Comparison of ENCODE assay signal across 8 cellular contexts in genomic region chr1:149884433-149885363, GRCh38. TPM values are rescaled to one million over a fixed set of nuclear protein-coding genes. Genes with fewer than 3 reads are reported as not detected.
DNase-seq lines count a peak whose midpoint lies in the region; ATAC-seq and TF ChIP-seq lines count a peak whose summit lies in the region.

No MANE protein-coding gene starts in this region.

- H3K9ac ChIP-seq in SK-N-MC (ENCODE audit: insufficient read length) (peak overlapping the region; percentile 97), skeletal muscle satellite cell (ENCODE audit: low read depth, low read length) (peak overlapping the region; percentile 95)

- H3K9me3 ChIP-seq in SK-N-MC (ENCODE audit: low read depth, low read length) = no peaks in the 10 kb centered on the region
- no peaks in the 10 kb centered on the region for H3K9me3 ChIP-seq in skeletal muscle satellite cell (replicated peaks; ENCODE audit: low read length)

- no peak overlapping the region for H3K4me3 Mint-ChIP-seq in activated CD4-positive, alpha-beta T cell treated with anti-CD3 and anti-CD28 coated beads, Interleukin-2, amount 10 ng/mL, durations not matched to agents 7 days and 5 days

- H3K27me3 Mint-ChIP-seq in activated CD4-positive, alpha-beta T cell treated with anti-CD3 and anti-CD28 coated beads, Interleukin-2, amount 10 ng/mL, durations not matched to agents 7 days and 5 days = no peaks in the 10 kb centered on the region

- H3K36me3 Mint-ChIP-seq in activated CD4-positive, alpha-beta T cell treated with anti-CD3 and anti-CD28 coated beads, Interleukin-2, amount 10 ng/mL, durations not matched to agents 7 days and 5 days (ENCODE audit: low read depth) = no peaks in the 10 kb centered on the region

- peak overlapping the region; percentile 95 for H3K27ac ChIP-seq in SK-N-MC

- peak overlapping the region; percentile 95 for H3K4me3 ChIP-seq in SK-N-MC
- peak overlapping the region; percentile 57 to 65 for H3K4me3 ChIP-seq in foreskin fibroblast (ENCODE audit: low read depth in 1 of 2, low read length in 2 of 2)
- H3K4me3 ChIP-seq in skeletal muscle satellite cell (ENCODE audit: low read length) = peak overlapping the region; percentile 73

- H3K4me2 ChIP-seq in skeletal muscle satellite cell (ENCODE audit: low read length) = peak overlapping the region; percentile 86

- POLR2A ChIA-PET in activated CD4-positive, alpha-beta T cell treated with anti-CD3 and anti-CD28 coated beads, Interleukin-2, amount 10 ng/mL, durations not matched to agents 7 days and 5 days (lab: Charles Lee) = interaction anchor here (1.2 to 4.2 kb wide), 3 partner anchors 36 to 44 kb away, joined by 6 to 31 read pairs (median 26); partner anchors contain the start of gene SF3B4

- ATAC-seq in HG03457 (IDR thresholded peaks at IDR 0.05; ENCODE audit: unreplicated experiment) = no peak

- peaks cover 24% of the 10 kb centered on the region for H3K4me1 ChIP-seq in skeletal muscle satellite cell (ENCODE audit: control insufficient read depth, insufficient read depth, low read length)

- H3K9me3 Mint-ChIP-seq in activated CD4-positive, alpha-beta T cell treated with anti-CD3 and anti-CD28 coated beads, Interleukin-2, amount 10 ng/mL, durations not matched to agents 7 days and 5 days = no peaks in the 10 kb centered on the region

- no peaks in the 10 kb centered on the region for H3K27me3 ChIP-seq in skeletal muscle satellite cell (ENCODE audit: control insufficient read depth, insufficient read depth, low read length)

- peak; percentile 56 for DNase-seq in activated CD4-positive, alpha-beta T cell treated with anti-CD3 and anti-CD28 coated beads, Interleukin-2, amount 10 ng/mL, durations not matched to agents 7 days and 5 days
- no peak for DNase-seq in activated CD4-positive, alpha-beta T cell treated with anti-CD3 and anti-CD28 coated beads, Interleukin-2, amount 50 U/mL, for 1 hour
- DNase-seq in NCI-H1105 (lab: John Stamatoyannopoulos, UW) (peak; percentile 23), SK-N-MC (ENCODE audit: low read depth, low spot score) (no peak), foreskin fibroblast (peak in 1 of 2 donors; percentile 45), 8988T (no peak)

- CTCF ChIA-PET in activated CD4-positive, alpha-beta T cell treated with anti-CD3 and anti-CD28 coated beads, Interleukin-2, amount 10 ng/mL, durations not matched to agents 7 days and 5 days (lab: Charles Lee) = interaction anchor here (0.6 to 0.9 kb wide), 2 partner anchors 21 to 357 kb away, joined by 3 to 4 read pairs; no protein-coding TSS in a partner anchor

- H3K4me1 Mint-ChIP-seq in activated CD4-positive, alpha-beta T cell treated with anti-CD3 and anti-CD28 coated beads, Interleukin-2, amount 10 ng/mL, durations not matched to agents 7 days and 5 days = peaks cover 20% of the 10 kb centered on the region

- H3K36me3 ChIP-seq in SK-N-MC (ENCODE audit: insufficient read depth, low read length) (no peaks in the 10 kb centered on the region), skeletal muscle satellite cell (ENCODE audit: insufficient read depth, low read length) (no peaks in the 10 kb centered on the region)

- no peak overlapping the region for H3K27ac Mint-ChIP-seq in activated CD4-positive, alpha-beta T cell treated with anti-CD3 and anti-CD28 coated beads, Interleukin-2, amount 10 ng/mL, durations not matched to agents 7 days and 5 days

- TF ChIP-seq CTCF in foreskin fibroblast (IDR thresholded peaks at IDR 0.05; ENCODE audit: low read depth, low read length) = no peak

RNA-seq across cellular contexts. Expression of gene BOLA1, which starts 14.7 kb away (rescaled TPM):
- total RNA-seq in activated CD4-positive, alpha-beta T cell treated with anti-CD3 and anti-CD28 coated beads, Interleukin-2, amount 10 ng/mL, durations not matched to agents 7 days and 5 days = 10 to 100 TPM; 20.3 to 20.6 TPM
- total RNA-seq in skeletal muscle satellite cell (2012; rRNA removed) = 11.4 and 11.7 TPM in 2 replicates

RNA-seq across cellular contexts. Expression of gene SV2A, which starts 32.9 kb away (rescaled TPM):
- total RNA-seq in activated CD4-positive, alpha-beta T cell treated with anti-CD3 and anti-CD28 coated beads, Interleukin-2, amount 10 ng/mL, durations not matched to agents 7 days and 5 days = 1 to 10 TPM; 7.5 to 7.7 TPM
- 2.0 and 6.1 TPM in 2 replicates for total RNA-seq in skeletal muscle satellite cell (2012; rRNA removed)

RNA-seq across cellular contexts. Expression of gene SF3B4, which starts 42.9 kb away (rescaled TPM):
- total RNA-seq in activated CD4-positive, alpha-beta T cell treated with anti-CD3 and anti-CD28 coated beads, Interleukin-2, amount 10 ng/mL, durations not matched to agents 7 days and 5 days = 100 to 1,000 TPM in 1 of 2 experiments, 10 to 100 TPM in 1; 90.2 to 101 TPM
- total RNA-seq in skeletal muscle satellite cell (2012; rRNA removed) = 12.7 and 15.7 TPM in 2 replicates

RNA-seq across cellular contexts. Expression of gene MTMR11, which starts 52.0 kb away (rescaled TPM):
- total RNA-seq in activated CD4-positive, alpha-beta T cell treated with anti-CD3 and anti-CD28 coated beads, Interleukin-2, amount 10 ng/mL, durations not matched to agents 7 days and 5 days = 1 to 10 TPM; 2.1 to 2.8 TPM
- total RNA-seq in skeletal muscle satellite cell (2012; rRNA removed) = 3.3 and 5.2 TPM in 2 replicates

Comparison
In these comparisons a context has a peak if more than half of its experiments do, and no peak if none do; other contexts are left out.
1. DNase-seq: peak in activated CD4-positive, alpha-beta T cell treated with anti-CD3 and anti-CD28 coated beads, Interleukin-2, amount 10 ng/mL, durations not matched to agents 7 days and 5 days (single experiment) and NCI-H1105 (single experiment); none in activated CD4-positive, alpha-beta T cell treated with anti-CD3 and anti-CD28 coated beads, Interleukin-2, amount 50 U/mL, for 1 hour (single experiment), SK-N-MC (single experiment) and 8988T (single experiment).
2. Peak in every context shown above with its lines, with median percentiles within 50 percentile points of each other: H3K4me3 ChIP-seq.